In genomic region chr18:79067611-79068010, GRCh38 we compare ENCODE assay signal across 2 cellular contexts.
TF ChIP-seq lines count a peak whose summit lies in the region.

No MANE protein-coding gene starts in this region.

TF ChIP-seq in WTC11, 78 proteins besides CTCF, POLR2A, EP300 and RAD21:
- TF ChIP-seq ETV6 (CRISPR knock-in tag; IDR thresholded peaks at IDR 0.05) (no peak), CREM (CRISPR knock-in tag; IDR thresholded peaks at IDR 0.05) (no peak), TEAD4 (CRISPR knock-in tag; IDR thresholded peaks at IDR 0.05) (no peak), ESRRA (CRISPR knock-in tag; IDR thresholded peaks at IDR 0.05; ENCODE audit: borderline replicate concordance) (no peak), FOXK1 (CRISPR knock-in tag; IDR thresholded peaks at IDR 0.05) (no peak), GABPB1 (CRISPR knock-in tag; IDR thresholded peaks at IDR 0.05) (no peak), IRF2 (CRISPR knock-in tag; IDR thresholded peaks at IDR 0.05; ENCODE audit: borderline replicate concordance, low read depth) (no peak), ERG (CRISPR knock-in tag; IDR thresholded peaks at IDR 0.05) (no peak), JAZF1 (CRISPR knock-in tag; IDR thresholded peaks at IDR 0.05) (no peak), IRF1 (CRISPR knock-in tag; IDR thresholded peaks at IDR 0.05) (no peak), RELA (CRISPR knock-in tag; IDR thresholded peaks at IDR 0.05; ENCODE audit: borderline replicate concordance) (no peak), ATF3 (CRISPR knock-in tag; conservative IDR thresholded peaks at IDR 0.05) (no peak), ZNF263 (CRISPR knock-in tag; IDR thresholded peaks at IDR 0.05; ENCODE audit: low read depth) (no peak), ZNF317 (CRISPR knock-in tag; IDR thresholded peaks at IDR 0.05; ENCODE audit: borderline replicate concordance, low read depth) (no peak), RORB (CRISPR knock-in tag; IDR thresholded peaks at IDR 0.05) (no peak), ZMAT4 (CRISPR knock-in tag; IDR thresholded peaks at IDR 0.05) (no peak), KAT7 (CRISPR knock-in tag; IDR thresholded peaks at IDR 0.05; ENCODE audit: borderline replicate concordance) (no peak)

TF ChIP-seq in H1, 55 proteins besides CTCF, POLR2A, EP300 and RAD21:
- TF ChIP-seq ZNF274 (IDR thresholded peaks at IDR 0.05; ENCODE audit: borderline replicate concordance, extremely low read depth, low read length) (no peak), PHF8 (conservative IDR thresholded peaks at IDR 0.05; ENCODE audit: low read depth, low read length) (no peak)
